8 cellular contexts compared by ENCODE assay signal in the genomic region with DNA sequence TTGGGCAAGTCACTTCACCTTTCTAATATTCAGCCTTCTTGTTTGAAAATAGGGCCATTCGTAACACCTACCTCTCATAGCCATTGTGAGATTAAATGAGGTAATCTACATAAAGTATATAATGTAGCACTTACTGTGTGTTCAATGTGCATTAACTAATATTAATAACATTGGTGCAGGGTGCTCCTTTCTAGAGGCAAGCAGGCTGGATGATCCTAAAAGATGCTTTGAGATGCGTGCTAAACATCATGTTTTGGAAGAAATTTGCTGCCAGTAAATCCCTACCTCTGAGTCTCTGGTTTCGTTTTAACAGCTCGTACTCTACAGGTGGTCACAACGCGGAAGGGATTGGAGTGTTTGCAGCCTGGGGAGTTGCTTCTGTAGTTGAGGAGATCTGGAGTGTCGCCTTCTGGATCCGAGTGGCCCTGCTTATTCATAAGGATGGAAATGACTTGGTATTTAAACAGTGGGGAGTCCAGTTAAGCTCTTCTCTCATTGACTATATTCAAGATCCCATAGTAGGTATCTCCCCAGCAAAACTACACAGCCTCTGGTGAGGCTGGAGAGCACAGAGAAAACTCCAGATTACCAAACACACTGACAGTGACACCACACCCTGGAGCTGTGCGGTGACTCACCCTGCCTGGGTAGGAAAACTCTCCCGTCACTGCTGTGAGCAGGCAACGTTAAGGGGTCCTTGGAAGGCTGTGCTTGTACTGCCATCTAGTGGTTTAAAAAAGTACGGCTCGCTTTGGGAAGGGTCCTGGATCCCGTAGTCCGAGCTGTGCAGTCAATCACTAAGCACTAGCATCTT.
DNase-seq lines count a peak whose midpoint lies in the region; ATAC-seq and TF ChIP-seq lines count a peak whose summit lies in the region.

No MANE protein-coding gene starts in this region.

- TF ChIP-seq CTCF in AG09319 (IDR thresholded peaks at IDR 0.05; ENCODE audit: low read depth, low read length) (peak; percentile 85), brain microvascular endothelial cell (IDR thresholded peaks at IDR 0.05; ENCODE audit: low read depth, low read length, missing control alignments) (peak; percentile 83)

- in situ Hi-C loops in brain microvascular endothelial cell (cut with HindIII; ENCODE audit: low pct_ligation_motif_present, low sequenced_read_pairs): loop anchor here (25.0 kb wide), 1 partner anchor 192 kb away; a partner anchor contains a TSS

- ATAC-seq in GM19023 (IDR thresholded peaks at IDR 0.05; ENCODE audit: unreplicated experiment): peak; percentile 88
- peak; percentile 82 for ATAC-seq in HG03159 (IDR thresholded peaks at IDR 0.05; ENCODE audit: unreplicated experiment)

- no CpG with 5 or more reads among the region's 15 CpGs for WGBS in iPS DF 6.9 (ENCODE audit: insufficient coverage, insufficient read length)

- no peaks in the 10 kb centered on the region for H3K27me3 ChIP-seq in brain microvascular endothelial cell (replicated peaks)
- no peaks in the 10 kb centered on the region for H3K27me3 ChIP-seq in iPS DF 6.9 (ENCODE audit: control insufficient read depth, insufficient read depth, low read length)

- H3K4me1 ChIP-seq in iPS DF 6.9 (ENCODE audit: control insufficient read depth, insufficient read depth, low read length): peaks cover 2% of the 10 kb centered on the region; the same call in 1 of the 2 replicates

- no peak overlapping the region for H3K4me3 ChIP-seq in brain microvascular endothelial cell (ENCODE audit: low read depth, low read length)
- H3K4me3 ChIP-seq in iPS DF 6.9 (ENCODE audit: low read length): no peak overlapping the region

- H3K9me3 ChIP-seq in iPS DF 6.9 (ENCODE audit: control insufficient read depth, insufficient read depth, low read length): no peaks in the 10 kb centered on the region

- no peaks in the 10 kb centered on the region for H3K36me3 ChIP-seq in brain microvascular endothelial cell (replicated peaks)
- no peaks in the 10 kb centered on the region for H3K36me3 ChIP-seq in iPS DF 6.9 (ENCODE audit: control insufficient read depth, insufficient read depth, low read length)

- H3K27ac ChIP-seq in brain microvascular endothelial cell: no peak overlapping the region
- no peak overlapping the region for H3K27ac ChIP-seq in iPS DF 6.9 (ENCODE audit: low read length)

- DNase-seq in AG09319 (ENCODE audit: extremely low read depth, low read depth) (peak; percentile 87), NCI-H2171 treated with DMSO at 0.1 percent for 48 hours (lab: John Stamatoyannopoulos, UW) (peak; percentile 88), UCSD-AML1 (lab: John Stamatoyannopoulos, UW; ENCODE audit: unreplicated experiment) (peak; percentile 76), brain microvascular endothelial cell (peak; percentile 93), iPS DF 6.9 (ENCODE audit: low read depth, low spot score) (peak; percentile 91)
- peak; percentile 71 for DNase-seq in stimulated activated CD4-positive, alpha-beta T cell treated with anti-CD3 and anti-CD28 coated beads, Interleukin-12 subunit alpha, Interleukin-12 subunit beta, amount 100 ng/mL, for 4 hours
